ENCODE assay signal across 1 cellular context in genomic region chr17:81191646-81192045, GRCh38.
TF ChIP-seq lines count a peak whose summit lies in the region.

No MANE protein-coding gene starts in this region.

TF ChIP-seq in K562, 482 proteins besides CTCF, POLR2A, EP300 and RAD21:
- 0 out of 2 replicates have a peak, but pooled peaks have one; percentile 13 for TF ChIP-seq POLR2G (IDR thresholded peaks at IDR 0.05; ENCODE audit: low read depth, low read length)
- no peak for TF ChIP-seq MXI1 (IDR thresholded peaks at IDR 0.05; ENCODE audit: low read depth, low read length)
